Comparison of ENCODE assay signal across 1 cellular context in the genomic region with DNA sequence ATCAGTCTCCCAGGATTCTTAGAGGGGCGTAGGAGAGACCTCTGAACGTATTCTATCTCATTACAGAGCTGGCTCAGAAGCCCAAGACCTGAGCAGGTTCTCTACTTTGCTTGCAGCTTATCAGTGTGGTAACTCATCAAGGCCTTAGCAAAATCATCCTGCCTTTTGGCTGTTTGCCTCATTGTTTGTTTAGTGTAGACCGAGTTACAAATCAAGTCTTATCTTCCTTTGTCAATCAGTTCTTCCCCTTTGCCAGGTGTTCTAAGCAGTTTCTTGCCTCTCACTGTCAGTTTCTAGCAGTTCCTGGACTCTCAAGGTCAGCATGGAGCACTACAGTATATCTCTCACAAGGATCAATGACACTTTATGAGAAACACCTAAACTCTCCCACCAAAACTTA.
TF ChIP-seq lines count a peak whose summit lies in the region.

No MANE protein-coding gene starts in this region.

TF ChIP-seq in SK-N-SH, 30 proteins besides CTCF, POLR2A, EP300 and RAD21 (continued from another document):
- TF ChIP-seq, protein P1, sequence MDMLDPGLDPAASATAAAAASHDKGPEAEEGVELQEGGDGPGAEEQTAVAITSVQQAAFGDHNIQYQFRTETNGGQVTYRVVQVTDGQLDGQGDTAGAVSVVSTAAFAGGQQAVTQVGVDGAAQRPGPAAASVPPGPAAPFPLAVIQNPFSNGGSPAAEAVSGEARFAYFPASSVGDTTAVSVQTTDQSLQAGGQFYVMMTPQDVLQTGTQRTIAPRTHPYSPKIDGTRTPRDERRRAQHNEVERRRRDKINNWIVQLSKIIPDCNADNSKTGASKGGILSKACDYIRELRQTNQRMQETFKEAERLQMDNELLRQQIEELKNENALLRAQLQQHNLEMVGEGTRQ (IDR thresholded peaks at IDR 0.05; ENCODE audit: borderline replicate concordance, low read depth, low read length): no peak
- no peak for TF ChIP-seq RFX5 (IDR thresholded peaks at IDR 0.05; ENCODE audit: low read length)
- TF ChIP-seq JUND (IDR thresholded peaks at IDR 0.05): no peak
- no peak for TF ChIP-seq FOXM1 (IDR thresholded peaks at IDR 0.05; ENCODE audit: low read depth)
- TF ChIP-seq TAF1 (IDR thresholded peaks at IDR 0.05; ENCODE audit: borderline replicate concordance, low read depth, low read length): no peak
- no peak for TF ChIP-seq TEAD4 (IDR thresholded peaks at IDR 0.05; ENCODE audit: borderline replicate concordance, insufficient read depth)
- no peak for TF ChIP-seq RCOR1 (IDR thresholded peaks at IDR 0.05; ENCODE audit: low read length)
TF ChIP-seq in SK-N-SH: peak in this region for 0.
